ENCODE assay signal across 19 cellular contexts in the genomic region with DNA sequence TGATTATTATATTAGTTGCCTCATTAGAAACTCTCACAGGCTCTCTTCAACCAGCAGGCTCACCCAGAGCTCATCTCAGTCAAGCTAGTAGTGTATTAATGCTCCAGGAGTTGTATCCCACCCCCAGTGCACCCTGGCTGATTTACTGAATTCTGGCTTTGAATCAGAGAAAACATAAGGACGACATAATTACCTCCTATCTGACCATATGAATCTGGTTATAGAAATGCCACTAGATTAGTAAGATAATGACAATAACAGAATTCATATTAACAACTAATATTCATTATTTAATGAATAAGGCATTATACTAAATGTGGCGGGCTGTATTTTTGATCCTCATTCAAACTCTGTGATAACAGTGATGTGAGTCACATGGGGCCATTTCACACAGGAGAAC.
DNase-seq lines count a peak whose midpoint lies in the region; ATAC-seq and TF ChIP-seq lines count a peak whose summit lies in the region.
"Had no signal": no experiment of that assay in that cellular context is flagged by ENCODE, and none has a peak within 500 bp of the region (broad histone marks: within the 10 kb centered on the region; RNA-seq: fewer than 3 reads in every experiment).

No MANE protein-coding gene starts in this region.

- H3K4me3 ChIP-seq in SK-N-SH (ENCODE audit: low read depth in 2 of 2, low read length in 1 of 2) (no peak overlapping the region), neural progenitor cell (no peak overlapping the region), GM23338 (no peak overlapping the region)
- H3K4me3 ChIP-seq: BLaER1 had no signal

- H3K27me3 Mint-ChIP-seq in endothelial cell (ENCODE audit: unreplicated experiment): peaks cover 4% of the 10 kb centered on the region
- H3K27me3 Mint-ChIP-seq in nephron (ENCODE audit: low read depth): no peaks in the 10 kb centered on the region
- H3K27me3 Mint-ChIP-seq in neural progenitor cell (ENCODE audit: insufficient read depth, low read depth): peaks cover 2% of the 10 kb centered on the region
- no peaks in the 10 kb centered on the region for H3K27me3 Mint-ChIP-seq in H9 (ENCODE audit: low read depth)
- H3K27me3 Mint-ChIP-seq in GM23338 (ENCODE audit: insufficient read depth, low read depth, poor library complexity): no peaks in the 10 kb centered on the region
- H3K27me3 Mint-ChIP-seq: B cell; CD4-positive, CD25-positive, alpha-beta regulatory T cell had no signal

- H3K36me3 ChIP-seq in SK-N-SH (replicated peaks in 1 of 2; ENCODE audit: control insufficient read depth in 1 of 2, insufficient read depth in 2 of 2, low read length in 1 of 2): no peaks in the 10 kb centered on the region
- H3K36me3 ChIP-seq in neural progenitor cell: no peaks in the 10 kb centered on the region
- no peaks in the 10 kb centered on the region for H3K36me3 ChIP-seq in GM23338 (ENCODE audit: insufficient read depth)
- H3K36me3 ChIP-seq: BLaER1 had no signal

- no peaks in the 10 kb centered on the region for H3K79me2 ChIP-seq in SK-N-SH (ENCODE audit: insufficient read depth)
- H3K79me2 ChIP-seq in neural progenitor cell (ENCODE audit: low read depth): no peaks in the 10 kb centered on the region
- no peaks in the 10 kb centered on the region for H3K79me2 ChIP-seq in H9 (ENCODE audit: insufficient read depth, low read length)
- H3K79me2 ChIP-seq in GM23338 (replicated peaks; ENCODE audit: insufficient read depth): no peaks in the 10 kb centered on the region

- H2BK120ac ChIP-seq in H9 (ENCODE audit: low read depth, low read length, poor library complexity, severe bottlenecking): no peak overlapping the region

- no peak overlapping the region for H3K18ac ChIP-seq in H9 (ENCODE audit: insufficient read length, low read depth, low read length)

- H4K91ac ChIP-seq in H9 (ENCODE audit: insufficient read length, low read depth, low read length): no peak overlapping the region

- peak in 1 of 2 experiments; percentile 50; a peak in 1 of 4 replicates for TF ChIP-seq EP300 in SK-N-SH (IDR thresholded peaks at IDR 0.05; ENCODE audit: borderline replicate concordance in 1 of 2, low read depth in 1 of 2, low read length in 1 of 2)

- CTCF ChIA-PET in SK-N-SH (lab: Yijun Ruan, JAX): no interaction called here

- H2BK15ac ChIP-seq in H9 (ENCODE audit: low read depth, low read length): no peak overlapping the region

- H3K9me3 Mint-ChIP-seq in endothelial cell (ENCODE audit: unreplicated experiment): no peaks in the 10 kb centered on the region
- peaks cover 2% of the 10 kb centered on the region for H3K9me3 Mint-ChIP-seq in nephron
- H3K9me3 Mint-ChIP-seq in neural progenitor cell: no peaks in the 10 kb centered on the region
- H3K9me3 Mint-ChIP-seq in H9: no peaks in the 10 kb centered on the region; a peak in 1 of 5 replicates
- no peaks in the 10 kb centered on the region for H3K9me3 Mint-ChIP-seq in GM23338

- H3K4ac ChIP-seq in H9 (ENCODE audit: low read depth, low read length): no peak overlapping the region

- H4K20me1 ChIP-seq in SK-N-SH (ENCODE audit: insufficient read depth) (no peaks in the 10 kb centered on the region), neural progenitor cell (ENCODE audit: low read depth) (no peaks in the 10 kb centered on the region), H9 (ENCODE audit: control insufficient read depth, insufficient read depth, insufficient read length) (no peaks in the 10 kb centered on the region), GM23338 (replicated peaks; ENCODE audit: insufficient read depth) (no peaks in the 10 kb centered on the region)
- H4K20me1 ChIP-seq: BLaER1 had no signal

- no peak overlapping the region for H2BK5ac ChIP-seq in H9 (ENCODE audit: insufficient read length, low read length)

- 48% methylated on average over 2 of the region's 2 CpGs for WGBS in SK-N-SH (ENCODE audit: low lambda C conversion rate)
- WGBS in H9 (ENCODE audit: extremely low coverage, insufficient read length, low lambda C conversion rate): no CpG with 5 or more reads among the region's 2 CpGs

- H4K5ac ChIP-seq in H9 (ENCODE audit: insufficient read length, low read depth, low read length): no peak overlapping the region

- POLR2A ChIA-PET in SK-N-SH (lab: Yijun Ruan, JAX): no interaction called here

- no peak overlapping the region for H2BK12ac ChIP-seq in H9 (ENCODE audit: insufficient read length, low read depth, low read length)

- H3K9me3 ChIP-seq in SK-N-SH: no peaks in the 10 kb centered on the region
- no peaks in the 10 kb centered on the region for H3K9me3 ChIP-seq in neural progenitor cell (ENCODE audit: low read depth)
- no peaks in the 10 kb centered on the region for H3K9me3 ChIP-seq in H9 (ENCODE audit: control insufficient read depth, low read depth, low read length)
- H3K9me3 ChIP-seq: BLaER1, Caco-2 had no signal

- no peak overlapping the region for H3K14ac ChIP-seq in H9 (ENCODE audit: insufficient read depth, low read length)

- no peaks in the 10 kb centered on the region for H3K9me2 ChIP-seq in SK-N-SH
- no peaks in the 10 kb centered on the region for H3K9me2 ChIP-seq in GM23338 (ENCODE audit: insufficient read depth)

- H3K4me2 ChIP-seq in SK-N-SH (no peak overlapping the region), neural progenitor cell (no peak overlapping the region), H9 (ENCODE audit: insufficient read depth, insufficient read length, low read length) (no peak overlapping the region), GM23338 (no peak overlapping the region)
- H3K4me2 ChIP-seq: BLaER1 had no signal

- H3K27ac ChIP-seq in SK-N-SH (ENCODE audit: low read depth in 2 of 2, low read length in 1 of 2) (no peak overlapping the region), neural progenitor cell (no peak overlapping the region), H9 (ENCODE audit: insufficient read length, low read depth, low read length) (no peak overlapping the region), GM23338 (ENCODE audit: low read depth) (no peak overlapping the region)
- H3K27ac ChIP-seq: 22Rv1, BLaER1, C4-2B had no signal

- no peak overlapping the region for H4K8ac ChIP-seq in H9 (replicated peaks; ENCODE audit: insufficient read length, low read depth, low read length)

- H3F3A ChIP-seq in SK-N-SH (replicated peaks; ENCODE audit: insufficient read depth): no peaks in the 10 kb centered on the region
- no peaks in the 10 kb centered on the region for H3F3A ChIP-seq in neural progenitor cell (ENCODE audit: low read depth)
- no peaks in the 10 kb centered on the region for H3F3A ChIP-seq in GM23338 (replicated peaks; ENCODE audit: low read depth)

- TF ChIP-seq CTCF in SK-N-SH (IDR thresholded peaks at IDR 0.05) (no peak), endothelial cell (IDR thresholded peaks at IDR 0.05; ENCODE audit: unreplicated experiment) (no peak), nephron (IDR thresholded peaks at IDR 0.05; ENCODE audit: unreplicated experiment in 3 of 3) (no peak), neural progenitor cell (IDR thresholded peaks at IDR 0.05) (no peak), H9 (conservative IDR thresholded peaks at IDR 0.05) (no peak), GM23338 (conservative IDR thresholded peaks at IDR 0.05; ENCODE audit: low read depth in 2 of 2) (no peak)

- DNase-seq in SK-N-SH (peak; percentile 8), endothelial cell (ENCODE audit: low spot score) (no peak), neural progenitor cell (ENCODE audit: low spot score) (no peak), H9 (no peak), GM23338 (ENCODE audit: low spot score) (no peak)
- DNase-seq: Caco-2; CD4-positive, CD25-positive, alpha-beta regulatory T cell; CD8-positive, alpha-beta T cell; DMS153; DND-41; GOT3; HCEC 1CT had no signal

- H3K56ac ChIP-seq in H9 (ENCODE audit: insufficient read length, low read depth, low read length): no peak overlapping the region

- ATAC-seq in GM18505 (IDR thresholded peaks at IDR 0.05; ENCODE audit: unreplicated experiment): no peak
- no peak for ATAC-seq in GM19397 (IDR thresholded peaks at IDR 0.05; ENCODE audit: unreplicated experiment)
- ATAC-seq in GM23338: no peak
- ATAC-seq: CD8-positive, alpha-beta T cell had no signal

- H3K79me1 ChIP-seq in H9 (ENCODE audit: insufficient read depth, low read depth, low read length, poor library complexity, severe bottlenecking): no peaks in the 10 kb centered on the region

- H2AFZ ChIP-seq in SK-N-SH (ENCODE audit: low read depth): no peak overlapping the region
- H2AFZ ChIP-seq in neural progenitor cell (replicated peaks): peak overlapping the region; percentile 68
- H2AFZ ChIP-seq in H9 (ENCODE audit: low read length): no peak overlapping the region
- H2AFZ ChIP-seq in GM23338: no peak overlapping the region

- H3K23ac ChIP-seq in H9 (ENCODE audit: insufficient read length, low read depth, low read length): no peak overlapping the region

- H3K9ac ChIP-seq in SK-N-SH: no peak overlapping the region
- H3K9ac ChIP-seq in neural progenitor cell: no peak overlapping the region
- no peak overlapping the region for H3K9ac ChIP-seq in H9 (ENCODE audit: extremely low read depth, insufficient read length, low read length)
- H3K9ac ChIP-seq: BLaER1 had no signal

- no peak overlapping the region for H2BK20ac ChIP-seq in H9 (ENCODE audit: low read depth, low read length, poor library complexity, severe bottlenecking)

- H3K27me3 ChIP-seq in SK-N-SH (ENCODE audit: insufficient read depth) (no peaks in the 10 kb centered on the region), neural progenitor cell (no peaks in the 10 kb centered on the region), H9 (ENCODE audit: insufficient read depth, low read length) (no peaks in the 10 kb centered on the region), GM23338 (ENCODE audit: insufficient read depth) (no peaks in the 10 kb centered on the region)
- H3K27me3 ChIP-seq: BLaER1 had no signal

- peak overlapping the region; percentile 17 for H3K4me3 Mint-ChIP-seq in endothelial cell (ENCODE audit: unreplicated experiment)
- no peak overlapping the region for H3K4me3 Mint-ChIP-seq in nephron
- no peak overlapping the region for H3K4me3 Mint-ChIP-seq in neural progenitor cell
- no peak overlapping the region for H3K4me3 Mint-ChIP-seq in H9
- no peak overlapping the region for H3K4me3 Mint-ChIP-seq in GM23338
- H3K4me3 Mint-ChIP-seq: B cell; CD4-positive, CD25-positive, alpha-beta regulatory T cell; CD8-positive, alpha-beta T cell had no signal

- no peak overlapping the region for H3T11ph ChIP-seq in H9 (ENCODE audit: low read length)

- no peaks in the 10 kb centered on the region for H3K23me2 ChIP-seq in H9 (ENCODE audit: insufficient read length, low read depth, low read length, poor library complexity, severe bottlenecking)

- H3K4me1 Mint-ChIP-seq in endothelial cell (ENCODE audit: unreplicated experiment) (peaks cover 33% of the 10 kb centered on the region), nephron (peaks cover 25% of the 10 kb centered on the region), neural progenitor cell (peaks cover 9% of the 10 kb centered on the region), H9 (0 out of 4 replicates have a peak, but pooled peaks cover 0 to 3% of the 10 kb centered on the region in 2 experiments), GM23338 (no peaks in the 10 kb centered on the region)
- H3K4me1 Mint-ChIP-seq: B cell; CD4-positive, CD25-positive, alpha-beta regulatory T cell had no signal

- H3K27ac Mint-ChIP-seq in endothelial cell (ENCODE audit: unreplicated experiment) (peak overlapping the region; percentile 100), nephron (peak overlapping the region in 2 of 3 experiments; percentile 15 to 67), neural progenitor cell (peak overlapping the region; percentile 22), H9 (no peak overlapping the region), GM23338 (no peak overlapping the region)
- H3K27ac Mint-ChIP-seq: B cell; CD8-positive, alpha-beta T cell had no signal

- no peak for TF ChIP-seq POLR2A in GM18505 (IDR thresholded peaks at IDR 0.05; ENCODE audit: borderline replicate concordance, extremely low read depth, insufficient read depth, insufficient read length)

- no peak overlapping the region for H2AK5ac ChIP-seq in H9 (ENCODE audit: insufficient read length, low read length)

- TF ChIP-seq RAD21 in SK-N-SH (IDR thresholded peaks at IDR 0.05; ENCODE audit: low read length): no peak

- H3K36me3 Mint-ChIP-seq in endothelial cell (ENCODE audit: low read depth, unreplicated experiment) (no peaks in the 10 kb centered on the region), nephron (ENCODE audit: low read depth) (no peaks in the 10 kb centered on the region), neural progenitor cell (no peaks in the 10 kb centered on the region), H9 (ENCODE audit: insufficient read depth in 1 of 3, low read depth in 3 of 3) (no peaks in the 10 kb centered on the region), GM23338 (ENCODE audit: low read depth) (no peaks in the 10 kb centered on the region)
- H3K36me3 Mint-ChIP-seq: CD4-positive, CD25-positive, alpha-beta regulatory T cell; CD8-positive, alpha-beta T cell had no signal

- H3K4me1 ChIP-seq in SK-N-SH (ENCODE audit: control insufficient read depth in 1 of 2, insufficient read depth in 2 of 2, low read depth in 1 of 2, low read length in 1 of 2) (peaks cover 0 to 8% of the 10 kb centered on the region in 2 experiments; a peak in 2 of 4 replicates), neural progenitor cell (no peaks in the 10 kb centered on the region), H9 (ENCODE audit: insufficient read depth, low read length) (no peaks in the 10 kb centered on the region), GM23338 (ENCODE audit: insufficient read depth) (no peaks in the 10 kb centered on the region)
- H3K4me1 ChIP-seq: Caco-2 had no signal

Comparison
In these comparisons a context has a peak if more than half of its experiments do, and no peak if none do; other contexts are left out.
1. H3K27ac Mint-ChIP-seq: peak in endothelial cell (single experiment), nephron (2 of 3) and neural progenitor cell (single experiment); none in H9 (0 of 3) and GM23338 (single experiment).